In genomic region chr5:181114284-181114843, GRCh38 we compare ENCODE assay signal across 2 cellular contexts.
TF ChIP-seq lines count a peak whose summit lies in the region.

No MANE protein-coding gene starts in this region.

TF ChIP-seq in A549, 52 proteins besides CTCF, POLR2A, EP300 and RAD21:
- TF ChIP-seq PBX3 (IDR thresholded peaks at IDR 0.05) (no peak), ELK1 (IDR thresholded peaks at IDR 0.05; ENCODE audit: low read depth, low read length) (no peak), CHD4 (IDR thresholded peaks at IDR 0.05; ENCODE audit: borderline replicate concordance) (no peak), NR3C1 (IDR thresholded peaks at IDR 0.05) (no peak), EHMT2 (IDR thresholded peaks at IDR 0.05; ENCODE audit: low read depth) (no peak), FOXS1 (CRISPR knock-in tag; IDR thresholded peaks at IDR 0.05) (no peak), E2F6 (IDR thresholded peaks at IDR 0.05; ENCODE audit: borderline replicate concordance, low read depth) (no peak), RNF2 (IDR thresholded peaks at IDR 0.05; ENCODE audit: borderline replicate concordance, low read depth) (no peak), TFCP2L1 (CRISPR knock-in tag; IDR thresholded peaks at IDR 0.05) (no peak), FOSL2 (IDR thresholded peaks at IDR 0.05) (no peak), FOSL2 (CRISPR knock-in tag; IDR thresholded peaks at IDR 0.05) (no peak)

TF ChIP-seq in GM23338, 12 proteins besides CTCF, POLR2A, EP300 and RAD21:
- TF ChIP-seq ETS1 (IDR thresholded peaks at IDR 0.05) (no peak), STAT1 (IDR thresholded peaks at IDR 0.05; ENCODE audit: unreplicated experiment) (no peak), NANOG (IDR thresholded peaks at IDR 0.05; ENCODE audit: borderline replicate concordance) (no peak), POLR2AphosphoS5 (IDR thresholded peaks at IDR 0.05; ENCODE audit: low read depth) (no peak), CREB1 (CRISPR knock-in tag; IDR thresholded peaks at IDR 0.05; ENCODE audit: low read depth) (no peak), EZH2 (IDR thresholded peaks at IDR 0.05; ENCODE audit: low read depth, unreplicated experiment) (no peak), REST (IDR thresholded peaks at IDR 0.05; ENCODE audit: unreplicated experiment) (no peak), ZNF331 (CRISPR knock-in tag; IDR thresholded peaks at IDR 0.05; ENCODE audit: low read depth) (no peak), ZNF462 (CRISPR knock-in tag; IDR thresholded peaks at IDR 0.05) (no peak), JUNB (IDR thresholded peaks at IDR 0.05; ENCODE audit: unreplicated experiment) (no peak), EZH2phosphoT487 (IDR thresholded peaks at IDR 0.05; ENCODE audit: unreplicated experiment) (no peak), ZNF114 (CRISPR knock-in tag; IDR thresholded peaks at IDR 0.05) (no peak)
